In genomic region chr9:98022447-98022846, GRCh38 we compare ENCODE assay signal across 25 cellular contexts. TPM values are rescaled to one million over a fixed set of nuclear protein-coding genes. Genes with fewer than 3 reads are reported as not detected.
DNase-seq lines count a peak whose midpoint lies in the region; ATAC-seq, FAIRE-seq and TF ChIP-seq lines count a peak whose summit lies in the region.
"Had no signal": no experiment of that assay in that cellular context is flagged by ENCODE, and none has a peak within 500 bp of the region (broad histone marks: within the 10 kb centered on the region; RNA-seq: fewer than 3 reads in every experiment).

No MANE protein-coding gene starts in this region.

- peak overlapping the region; percentile 66 for H3K27ac Mint-ChIP-seq in activated T-cell treated with anti-CD3 and anti-CD28 coated beads, Interleukin-2, amount 50 U/mL, for 24 hours
- H3K27ac Mint-ChIP-seq in T-helper 17 cell = peak overlapping the region; percentile 51
- H3K27ac Mint-ChIP-seq in stimulated activated naive B cell treated with anti-CD40 and anti-IgM and Interleukin-4, amounts not matched to agents 10 μg/mL and 1 μg/mL and 100 μg/mL, for 72 hours = peak overlapping the region; percentile 44
- H3K27ac Mint-ChIP-seq: T-cell had no signal

- H3K9me3 ChIP-seq in T-helper 17 cell (ENCODE audit: control insufficient read depth, low read length, poor library complexity, severe bottlenecking) (no peaks in the 10 kb centered on the region), kidney (ENCODE audit: control insufficient read depth in 1 of 2, low read length in 2 of 2) (no peaks in the 10 kb centered on the region)
- H3K9me3 ChIP-seq: HAP-1, upper lobe of right lung had no signal

- intact Hi-C loops in kidney (cut with DNase I) = no loop called here

- TF ChIP-seq CTCF in fibroblast of the aortic adventitia (IDR thresholded peaks at IDR 0.05; ENCODE audit: insufficient read depth, low read length) (no peak), kidney (IDR thresholded peaks at IDR 0.05; ENCODE audit: borderline replicate concordance, extremely low read depth, insufficient read depth) (no peak)

- no peaks in the 10 kb centered on the region for H3K4me1 Mint-ChIP-seq in activated T-cell treated with anti-CD3 and anti-CD28 coated beads, Interleukin-2, amount 50 U/mL, for 24 hours (ENCODE audit: low read depth)
- H3K4me1 Mint-ChIP-seq in T-helper 17 cell = peaks cover 6% of the 10 kb centered on the region
- peaks cover 0 to 8% of the 10 kb centered on the region in 2 donors for H3K4me1 Mint-ChIP-seq in stimulated activated naive B cell treated with anti-CD40 and anti-IgM and Interleukin-4, amounts not matched to agents 10 μg/mL and 1 μg/mL and 100 μg/mL, for 72 hours
- H3K4me1 Mint-ChIP-seq: neural crest cell had no signal

- no peak overlapping the region for H3K9ac ChIP-seq in kidney (ENCODE audit: low read length in 2 of 2)

- DNase-seq in activated T-cell treated with anti-CD3 and anti-CD28 coated beads, Interleukin-2, amount 50 U/mL, for 24 hours = no peak
- DNase-seq in activated T-cell treated with anti-CD3 and anti-CD28 coated beads, Interleukin-2, amount 50 U/mL, for 1 hour = no peak
- no peak for DNase-seq in T-helper 17 cell
- peak; percentile 66 for DNase-seq in fibroblast of the aortic adventitia (ENCODE audit: low read depth)
- no peak for DNase-seq in stimulated activated naive B cell treated with anti-CD40 and anti-IgM and Interleukin-4, amounts not matched to agents 10 μg/mL and 1 μg/mL and 100 μg/mL, for 72 hours
- no peak for DNase-seq in midbrain (lab: John Stamatoyannopoulos, UW)
- no peak for DNase-seq in kidney
- DNase-seq: activated CD8-positive, alpha-beta T cell treated with anti-CD3 and anti-CD28 coated beads, Interleukin-2, amount 10 ng/mL, durations not matched to agents 7 days and 5 days; cortex of kidney; DMS53; Kasumi-1; kidney glomerular epithelial cell; NCI-H226; retina; stimulated activated naive CD8-positive, alpha-beta T cell treated with anti-CD3 and anti-CD28 coated beads, Interleukin-15, Interleukin-2, amounts not matched to agents 100 U/mL and 50 U/mL, for 24 hours; T-cell; upper lobe of right lung; WERI-Rb-1 had no signal

- peaks cover 82% of the 10 kb centered on the region for H3K36me3 Mint-ChIP-seq in activated T-cell treated with anti-CD3 and anti-CD28 coated beads, Interleukin-2, amount 50 U/mL, for 24 hours (ENCODE audit: low read depth)
- H3K36me3 Mint-ChIP-seq in T-helper 17 cell (ENCODE audit: low read depth) = peaks cover 11% of the 10 kb centered on the region
- peaks cover 42 to 65% of the 10 kb centered on the region in 2 donors for H3K36me3 Mint-ChIP-seq in stimulated activated naive B cell treated with anti-CD40 and anti-IgM and Interleukin-4, amounts not matched to agents 10 μg/mL and 1 μg/mL and 100 μg/mL, for 72 hours

- H3K4me1 ChIP-seq in kidney (ENCODE audit: control insufficient read depth in 1 of 2, insufficient read depth in 1 of 2, low read depth in 1 of 2, low read length in 2 of 2) = no peaks in the 10 kb centered on the region
- H3K4me1 ChIP-seq: HAP-1, upper lobe of right lung had no signal

- no peaks in the 10 kb centered on the region for H3K27me3 Mint-ChIP-seq in activated T-cell treated with anti-CD3 and anti-CD28 coated beads, Interleukin-2, amount 50 U/mL, for 24 hours
- no peaks in the 10 kb centered on the region for H3K27me3 Mint-ChIP-seq in T-helper 17 cell
- H3K27me3 Mint-ChIP-seq in stimulated activated naive B cell treated with anti-CD40 and anti-IgM and Interleukin-4, amounts not matched to agents 10 μg/mL and 1 μg/mL and 100 μg/mL, for 72 hours = peaks cover 0 to 5% of the 10 kb centered on the region in 2 donors
- H3K27me3 Mint-ChIP-seq: T-cell had no signal

- H3K4me3 ChIP-seq in fibroblast of the aortic adventitia (ENCODE audit: low read depth, low read length) = no peak overlapping the region
- no peak overlapping the region for H3K4me3 ChIP-seq in kidney (ENCODE audit: low read length in 2 of 2)
- H3K4me3 ChIP-seq: HAP-1, hepatocyte, upper lobe of right lung had no signal

- H3K27ac ChIP-seq in kidney (ENCODE audit: low read depth in 2 of 2, low read length in 2 of 2) = no peak overlapping the region
- H3K27ac ChIP-seq: epithelial cell of prostate, hepatocyte, upper lobe of right lung, WERI-Rb-1 had no signal

- ATAC-seq in T-helper 17 cell = no peak
- ATAC-seq in stimulated activated naive B cell treated with anti-CD40 and anti-IgM and Interleukin-4, amounts not matched to agents 10 μg/mL and 1 μg/mL and 100 μg/mL, for 72 hours (replicated peaks) = no peak
- no peak for ATAC-seq in GM18907 (IDR thresholded peaks at IDR 0.05; ENCODE audit: unreplicated experiment)
- ATAC-seq: activated CD8-positive, alpha-beta T cell treated with anti-CD3 and anti-CD28 coated beads, Interleukin-2, amount 10 ng/mL, durations not matched to agents 7 days and 5 days; stimulated activated naive CD8-positive, alpha-beta T cell treated with anti-CD3 and anti-CD28 coated beads, Interleukin-15, Interleukin-2, amounts not matched to agents 100 U/mL and 50 U/mL, for 24 hours; T-cell; upper lobe of right lung had no signal

- H3K36me3 ChIP-seq in kidney (ENCODE audit: control insufficient read depth in 1 of 2, insufficient read depth in 2 of 2, low read length in 2 of 2) = peaks cover 6 to 18% of the 10 kb centered on the region in 2 donors

- no peaks in the 10 kb centered on the region for H3K9me3 Mint-ChIP-seq in activated T-cell treated with anti-CD3 and anti-CD28 coated beads, Interleukin-2, amount 50 U/mL, for 24 hours
- no peaks in the 10 kb centered on the region for H3K9me3 Mint-ChIP-seq in stimulated activated naive B cell treated with anti-CD40 and anti-IgM and Interleukin-4, amounts not matched to agents 10 μg/mL and 1 μg/mL and 100 μg/mL, for 72 hours
- H3K9me3 Mint-ChIP-seq: neural crest cell, T-cell had no signal

- H3K4me3 Mint-ChIP-seq in activated T-cell treated with anti-CD3 and anti-CD28 coated beads, Interleukin-2, amount 50 U/mL, for 24 hours = no peak overlapping the region
- no peak overlapping the region for H3K4me3 Mint-ChIP-seq in T-helper 17 cell
- no peak overlapping the region for H3K4me3 Mint-ChIP-seq in stimulated activated naive B cell treated with anti-CD40 and anti-IgM and Interleukin-4, amounts not matched to agents 10 μg/mL and 1 μg/mL and 100 μg/mL, for 72 hours
- H3K4me3 Mint-ChIP-seq: activated CD8-positive, alpha-beta T cell treated with anti-CD3 and anti-CD28 coated beads, Interleukin-2, amount 10 ng/mL, durations not matched to agents 7 days and 5 days; neural crest cell had no signal

- no peak for FAIRE-seq in kidney (lab: Jason Lieb, UNC)
- FAIRE-seq: A204.1, GM19239 had no signal

RNA-seq across cellular contexts. Expression of gene NANS, which starts 34.1 kb away (rescaled TPM):
- total RNA-seq in T-helper 17 cell = 10 to 100 TPM; 38.1 to 44.9 TPM
- total RNA-seq in fibroblast of the aortic adventitia (ENCODE audit: low replicate concordance) = 46.6 and 62.5 TPM in 2 replicates
- total RNA-seq in kidney = 35.8 TPM
- polyA plus RNA-seq in kidney (ENCODE audit: insufficient read depth, low read depth, low replicate concordance) = 47.7 TPM

RNA-seq across cellular contexts. Expression of gene ANP32B, which starts 39.3 kb away (rescaled TPM):
- total RNA-seq in T-helper 17 cell (100 to 1,000 TPM; 143 to 158 TPM), fibroblast of the aortic adventitia (ENCODE audit: low replicate concordance) (17.0 and 149 TPM in 2 replicates), kidney (101 TPM)
- 101 TPM for polyA plus RNA-seq in kidney (ENCODE audit: insufficient read depth, low read depth, low replicate concordance)
